ENCODE assay signal across 1 cellular context in the genomic region with DNA sequence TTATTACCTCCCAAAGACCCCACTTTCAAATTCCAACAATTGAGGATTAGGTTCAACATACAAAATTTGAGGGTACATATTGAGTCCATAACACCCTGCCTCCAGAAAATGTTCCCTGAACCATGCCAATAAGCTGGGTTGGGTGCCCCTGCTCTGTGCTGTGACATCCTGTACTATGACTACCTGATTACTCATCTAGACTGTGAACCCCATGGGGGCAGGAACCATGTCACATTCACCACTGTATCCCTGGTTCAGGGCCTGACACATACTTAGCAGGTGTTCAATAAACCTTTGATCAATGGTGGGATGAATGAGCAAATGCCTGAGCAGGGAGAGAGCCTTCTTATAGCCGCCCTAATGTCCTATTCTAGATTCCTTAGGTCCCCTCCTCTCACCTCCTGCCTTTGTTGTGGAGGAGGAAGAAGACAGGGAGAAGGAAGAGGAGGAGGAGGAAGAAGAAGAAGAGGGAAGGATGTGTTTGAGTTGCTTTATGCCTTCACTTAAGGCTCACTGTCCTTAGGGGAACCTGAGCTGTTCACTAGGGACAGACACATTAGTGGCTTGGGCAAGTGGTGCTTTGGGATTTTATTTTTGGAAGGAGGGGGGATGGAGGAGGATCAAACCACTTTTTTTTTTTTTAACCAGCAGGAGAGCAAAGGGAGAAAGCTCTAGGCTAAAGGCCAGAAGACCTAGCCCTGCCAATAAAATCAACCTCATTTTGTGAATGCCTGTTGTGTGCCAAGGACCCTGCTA.
A peak's percentile ranks its signal among the peaks of the same experiment; 100 is the strongest.
TF ChIP-seq lines count a peak whose summit lies in the region.

No MANE protein-coding gene starts in this region.

TF ChIP-seq in HEK293, 187 proteins besides CTCF, POLR2A, EP300 and RAD21:
- TF ChIP-seq, protein P1, sequence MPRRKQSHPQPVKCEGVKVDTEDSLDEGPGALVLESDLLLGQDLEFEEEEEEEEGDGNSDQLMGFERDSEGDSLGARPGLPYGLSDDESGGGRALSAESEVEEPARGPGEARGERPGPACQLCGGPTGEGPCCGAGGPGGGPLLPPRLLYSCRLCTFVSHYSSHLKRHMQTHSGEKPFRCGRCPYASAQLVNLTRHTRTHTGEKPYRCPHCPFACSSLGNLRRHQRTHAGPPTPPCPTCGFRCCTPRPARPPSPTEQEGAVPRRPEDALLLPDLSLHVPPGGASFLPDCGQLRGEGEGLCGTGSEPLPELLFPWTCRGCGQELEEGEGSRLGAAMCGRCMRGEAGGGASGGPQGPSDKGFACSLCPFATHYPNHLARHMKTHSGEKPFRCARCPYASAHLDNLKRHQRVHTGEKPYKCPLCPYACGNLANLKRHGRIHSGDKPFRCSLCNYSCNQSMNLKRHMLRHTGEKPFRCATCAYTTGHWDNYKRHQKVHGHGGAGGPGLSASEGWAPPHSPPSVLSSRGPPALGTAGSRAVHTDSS (tag by site-specific recombination; IDR thresholded peaks at IDR 0.05): peak; percentile 50
- no peak for TF ChIP-seq ZNF211 (tag by site-specific recombination; IDR thresholded peaks at IDR 0.05; ENCODE audit: low read depth)
- TF ChIP-seq KLF8 (tag by site-specific recombination; IDR thresholded peaks at IDR 0.05): no peak
- TF ChIP-seq KLF17 (tag by site-specific recombination; IDR thresholded peaks at IDR 0.05): no peak
- TF ChIP-seq PRDM10 (tag by site-specific recombination; IDR thresholded peaks at IDR 0.05): peak; percentile 24; the same call in 1 of the 2 replicates
- 0 out of 2 replicates have a peak, but pooled peaks have one; percentile 7 for TF ChIP-seq ZIC2 (tag by site-specific recombination; IDR thresholded peaks at IDR 0.05)
- TF ChIP-seq, protein P2, sequence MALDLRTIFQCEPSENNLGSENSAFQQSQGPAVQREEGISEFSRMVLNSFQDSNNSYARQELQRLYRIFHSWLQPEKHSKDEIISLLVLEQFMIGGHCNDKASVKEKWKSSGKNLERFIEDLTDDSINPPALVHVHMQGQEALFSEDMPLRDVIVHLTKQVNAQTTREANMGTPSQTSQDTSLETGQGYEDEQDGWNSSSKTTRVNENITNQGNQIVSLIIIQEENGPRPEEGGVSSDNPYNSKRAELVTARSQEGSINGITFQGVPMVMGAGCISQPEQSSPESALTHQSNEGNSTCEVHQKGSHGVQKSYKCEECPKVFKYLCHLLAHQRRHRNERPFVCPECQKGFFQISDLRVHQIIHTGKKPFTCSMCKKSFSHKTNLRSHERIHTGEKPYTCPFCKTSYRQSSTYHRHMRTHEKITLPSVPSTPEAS (tag by site-specific recombination; IDR thresholded peaks at IDR 0.05): no peak
